In the genomic region with DNA sequence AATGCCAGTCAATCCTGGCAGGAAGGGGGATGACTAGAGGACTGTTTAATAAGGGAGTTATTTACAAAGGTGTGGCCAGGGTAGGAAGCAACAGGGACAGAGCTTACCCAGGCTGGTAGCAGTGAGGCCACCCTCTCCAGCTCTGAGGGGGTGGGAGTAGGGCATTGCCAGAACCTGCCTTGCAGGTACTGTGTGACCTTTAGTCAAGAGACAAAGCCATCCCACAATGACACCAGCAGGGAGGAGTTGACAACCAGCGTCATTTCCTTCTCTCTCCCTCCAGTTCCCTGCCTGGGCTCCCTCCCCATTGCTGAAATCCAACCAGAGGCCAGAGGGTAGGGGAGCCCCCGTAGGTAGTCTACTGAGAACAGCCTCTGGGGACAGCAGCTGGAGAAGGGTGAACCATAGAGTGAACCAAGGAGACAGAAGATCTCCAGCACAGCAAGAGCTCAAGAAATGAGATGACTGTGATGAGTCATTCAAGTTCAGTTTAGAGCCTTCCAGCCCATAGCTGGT, we compare ENCODE assay signal across 9 cellular contexts. TPM values are rescaled to one million over a fixed set of nuclear protein-coding genes. Genes with fewer than 3 reads are reported as not detected.
DNase-seq lines count a peak whose midpoint lies in the region; ATAC-seq and TF ChIP-seq lines count a peak whose summit lies in the region.
"Had no signal": no experiment of that assay in that cellular context is flagged by ENCODE, and none has a peak within 500 bp of the region (broad histone marks: within the 10 kb centered on the region; RNA-seq: fewer than 3 reads in every experiment).

No MANE protein-coding gene starts in this region.

- H3F3A ChIP-seq in SK-N-SH (replicated peaks; ENCODE audit: insufficient read depth): no peaks in the 10 kb centered on the region

- no peak for TF ChIP-seq EP300 in SK-N-SH (IDR thresholded peaks at IDR 0.05; ENCODE audit: borderline replicate concordance in 1 of 2, low read depth in 1 of 2, low read length in 1 of 2)
- no peak for TF ChIP-seq EP300 in tibial nerve (IDR thresholded peaks at IDR 0.05)

- H3K9ac ChIP-seq in SK-N-SH: no peak overlapping the region

- H3K4me3 ChIP-seq in CD4-positive, CD25-positive, alpha-beta regulatory T cell (ENCODE audit: low read depth, low read length): no peak overlapping the region
- H3K4me3 ChIP-seq in SK-N-SH (ENCODE audit: low read depth in 2 of 2, low read length in 1 of 2) (no peak overlapping the region), tibial nerve (no peak overlapping the region), OCI-LY7 (ENCODE audit: low read depth, low read length, poor library complexity, severe bottlenecking) (no peak overlapping the region)

- peaks cover 4% of the 10 kb centered on the region for H3K27me3 Mint-ChIP-seq in CD4-positive, CD25-positive, alpha-beta regulatory T cell
- H3K27me3 Mint-ChIP-seq in central memory CD8-positive, alpha-beta T cell: peaks cover 12% of the 10 kb centered on the region

- peak; percentile 20 to 29 for ATAC-seq in CD4-positive, CD25-positive, alpha-beta regulatory T cell (ENCODE audit: low read depth in 2 of 2)
- ATAC-seq in GM19025 (IDR thresholded peaks at IDR 0.05; ENCODE audit: low read depth, unreplicated experiment) (peak; percentile 80), HG03354 (IDR thresholded peaks at IDR 0.05; ENCODE audit: poor library complexity, severe bottlenecking, unreplicated experiment) (peak; percentile 62)
- peak; percentile 30 for ATAC-seq in central memory CD8-positive, alpha-beta T cell (replicated peaks; ENCODE audit: extremely low read depth, poor library complexity, severe bottlenecking)

- BruUV-seq in OCI-LY7 (replicated peaks; lab: Mats Ljungman, UMichigan): no TSS peak

- no peak overlapping the region for H3K4me3 Mint-ChIP-seq in CD4-positive, CD25-positive, alpha-beta regulatory T cell
- H3K4me3 Mint-ChIP-seq in central memory CD8-positive, alpha-beta T cell: no peak overlapping the region

- CTCF ChIA-PET in SK-N-SH (lab: Yijun Ruan, JAX): interaction anchor here (1.3 kb wide), 1 partner anchor 101 kb away, joined by 4 read pairs; no protein-coding TSS in a partner anchor
- CTCF ChIA-PET in OCI-LY7 (lab: Charles Lee; ENCODE audit: unreplicated experiment): no interaction called here

- H3K79me2 ChIP-seq in SK-N-SH (ENCODE audit: insufficient read depth) (no peaks in the 10 kb centered on the region), OCI-LY7 (ENCODE audit: insufficient read depth, low read depth, low read length) (no peaks in the 10 kb centered on the region)

- POLR2A ChIA-PET in SK-N-SH (lab: Yijun Ruan, JAX): no interaction called here
- POLR2A ChIA-PET in OCI-LY7 (lab: Charles Lee): no interaction called here

- peaks cover 0 to 13% (median 3%) of the 10 kb centered on the region in 7 donors for H3K9me3 Mint-ChIP-seq in CD4-positive, CD25-positive, alpha-beta regulatory T cell
- peaks cover 6% of the 10 kb centered on the region for H3K9me3 Mint-ChIP-seq in central memory CD8-positive, alpha-beta T cell

- intact Hi-C loops in OCI-LY7 (cut with micrococcal nuclease; ENCODE audit: unreplicated experiment): no loop called here

- peaks cover 41% of the 10 kb centered on the region for H3K4me1 ChIP-seq in CD4-positive, CD25-positive, alpha-beta regulatory T cell (ENCODE audit: control insufficient read depth, insufficient read depth, low read length, poor library complexity, severe bottlenecking)
- H3K4me1 ChIP-seq in SK-N-SH (ENCODE audit: control insufficient read depth in 1 of 2, insufficient read depth in 2 of 2, low read depth in 1 of 2, low read length in 1 of 2): no peaks in the 10 kb centered on the region
- H3K4me1 ChIP-seq in tibial nerve: peaks cover 0 to 9% (median 2%) of the 10 kb centered on the region in 4 donors
- H3K4me1 ChIP-seq in OCI-LY7 (ENCODE audit: insufficient read depth, low read length, poor library complexity, severe bottlenecking): peaks cover 4% of the 10 kb centered on the region

- H3K36me3 ChIP-seq in CD4-positive, CD25-positive, alpha-beta regulatory T cell (ENCODE audit: control insufficient read depth, insufficient read depth, low read length): no peaks in the 10 kb centered on the region
- no peaks in the 10 kb centered on the region for H3K36me3 ChIP-seq in SK-N-SH (replicated peaks in 1 of 2; ENCODE audit: control insufficient read depth in 1 of 2, insufficient read depth in 2 of 2, low read length in 1 of 2)
- H3K36me3 ChIP-seq in tibial nerve: no peaks in the 10 kb centered on the region
- H3K36me3 ChIP-seq in OCI-LY7 (ENCODE audit: insufficient read depth, low read length): no peaks in the 10 kb centered on the region

- H3K27ac Mint-ChIP-seq in CD4-positive, CD25-positive, alpha-beta regulatory T cell: peak overlapping the region in 2 of 3 donors; percentile 19 to 49
- H3K27ac Mint-ChIP-seq in central memory CD8-positive, alpha-beta T cell (ENCODE audit: low read depth): no peak overlapping the region

- no peaks in the 10 kb centered on the region for H3K36me3 Mint-ChIP-seq in CD4-positive, CD25-positive, alpha-beta regulatory T cell
- peaks cover 1% of the 10 kb centered on the region for H3K36me3 Mint-ChIP-seq in central memory CD8-positive, alpha-beta T cell (ENCODE audit: insufficient read depth)

- peaks cover 12 to 57% (median 29%) of the 10 kb centered on the region in 4 donors for H3K4me1 Mint-ChIP-seq in CD4-positive, CD25-positive, alpha-beta regulatory T cell
- H3K4me1 Mint-ChIP-seq in central memory CD8-positive, alpha-beta T cell: peaks cover 22% of the 10 kb centered on the region

- H2AFZ ChIP-seq in SK-N-SH (ENCODE audit: low read depth) (no peak overlapping the region), OCI-LY7 (ENCODE audit: low read length) (no peak overlapping the region)

- TF ChIP-seq CTCF in SK-N-SH (IDR thresholded peaks at IDR 0.05) (no peak), tibial nerve (IDR thresholded peaks at IDR 0.05) (no peak), OCI-LY7 (conservative IDR thresholded peaks at IDR 0.05; ENCODE audit: low read length) (no peak)

- no peak for TF ChIP-seq RAD21 in SK-N-SH (IDR thresholded peaks at IDR 0.05; ENCODE audit: low read length)

- H3K27ac ChIP-seq in CD4-positive, CD25-positive, alpha-beta regulatory T cell (ENCODE audit: insufficient read depth, low read length, poor library complexity, severe bottlenecking): no peak overlapping the region
- H3K27ac ChIP-seq in SK-N-SH (ENCODE audit: low read depth in 2 of 2, low read length in 1 of 2) (no peak overlapping the region), tibial nerve (no peak overlapping the region), OCI-LY7 (ENCODE audit: low read depth, low read length, poor library complexity, severe bottlenecking) (no peak overlapping the region)
- H3K27ac ChIP-seq: RWPE1 had no signal

- no peaks in the 10 kb centered on the region for H4K20me1 ChIP-seq in SK-N-SH (ENCODE audit: insufficient read depth)
- no peaks in the 10 kb centered on the region for H4K20me1 ChIP-seq in OCI-LY7 (ENCODE audit: insufficient read depth, low read length)

- TF ChIP-seq POLR2A in tibial nerve (IDR thresholded peaks at IDR 0.05): no peak

- peaks cover 7 to 11% of the 10 kb centered on the region in 2 experiments for H3K9me3 ChIP-seq in CD4-positive, CD25-positive, alpha-beta regulatory T cell (ENCODE audit: control insufficient read depth in 2 of 2, low read length in 2 of 2)
- H3K9me3 ChIP-seq in SK-N-SH (no peaks in the 10 kb centered on the region), tibial nerve (peaks cover 0 to 11% (median 0%) of the 10 kb centered on the region in 4 donors), OCI-LY7 (ENCODE audit: low read length) (0 out of 2 replicates have a peak, but pooled peaks cover 8% of the 10 kb centered on the region)

- WGBS in SK-N-SH (ENCODE audit: low lambda C conversion rate): 38% methylated on average over 1 of the region's 2 CpGs
- WGBS in tibial nerve, 2 donors: 43 to 57% methylated on average over 2 of the region's 2 CpGs

- H3K27me3 ChIP-seq in CD4-positive, CD25-positive, alpha-beta regulatory T cell (ENCODE audit: control insufficient read depth, insufficient read depth, low read length): no peaks in the 10 kb centered on the region
- H3K27me3 ChIP-seq in SK-N-SH (ENCODE audit: insufficient read depth): no peaks in the 10 kb centered on the region
- no peaks in the 10 kb centered on the region for H3K27me3 ChIP-seq in tibial nerve

- peak in 1 of 3 donors; percentile 34 for DNase-seq in CD4-positive, CD25-positive, alpha-beta regulatory T cell
- no peak for DNase-seq in central memory CD8-positive, alpha-beta T cell (ENCODE audit: low spot score in 2 of 2)
- DNase-seq in SK-N-SH (no peak), tibial nerve (ENCODE audit: low spot score in 2 of 2) (no peak), OCI-LY7 (ENCODE audit: low spot score) (no peak), NCI-H345 (lab: John Stamatoyannopoulos, UW) (no peak)

- H3K9me2 ChIP-seq in SK-N-SH: no peaks in the 10 kb centered on the region
- no peaks in the 10 kb centered on the region for H3K9me2 ChIP-seq in OCI-LY7 (ENCODE audit: insufficient read depth, low read length)

- H3K4me2 ChIP-seq in SK-N-SH (no peak overlapping the region), OCI-LY7 (ENCODE audit: low read length) (no peak overlapping the region)

TF ChIP-seq in SK-N-SH, 30 proteins besides CTCF, POLR2A, EP300 and RAD21 (continues in another document):
- TF ChIP-seq FOXM1 (IDR thresholded peaks at IDR 0.05; ENCODE audit: low read depth) (no peak), GATA2 (CRISPR knock-in tag; IDR thresholded peaks at IDR 0.05) (no peak), EZH2phosphoT487 (IDR thresholded peaks at IDR 0.05; ENCODE audit: borderline replicate concordance, low read depth) (no peak), FOSL2 (IDR thresholded peaks at IDR 0.05; ENCODE audit: borderline replicate concordance, low read depth) (no peak), NFIC (IDR thresholded peaks at IDR 0.05; ENCODE audit: borderline replicate concordance) (no peak), MEF2A (IDR thresholded peaks at IDR 0.05; ENCODE audit: borderline replicate concordance, low read depth) (no peak), RFX5 (IDR thresholded peaks at IDR 0.05; ENCODE audit: low read length) (no peak), YY1 (IDR thresholded peaks at IDR 0.05; ENCODE audit: low read depth) (no peak), RCOR1 (IDR thresholded peaks at IDR 0.05; ENCODE audit: low read length) (no peak), JUND (IDR thresholded peaks at IDR 0.05) (no peak), MAX (IDR thresholded peaks at IDR 0.05; ENCODE audit: low read depth) (no peak)

RNA-seq across cellular contexts. Expression of gene SPATA13, which starts 33.3 kb away (rescaled TPM):
- total RNA-seq in CD4-positive, CD25-positive, alpha-beta regulatory T cell: 115 TPM
- 100 to 1,000 TPM in 1 of 4 donors, 10 to 100 TPM in 3; 80.9 to 106 (median 87.3) TPM for polyA plus RNA-seq in CD4-positive, CD25-positive, alpha-beta regulatory T cell
- 4.3 and 4.7 TPM in 2 replicates for polyA plus RNA-seq in SK-N-SH (2012; rRNA removed)
- polyA plus RNA-seq in SK-N-SH (2012; cell fraction: cytosol; rRNA removed): 2.5 and 2.8 TPM in 2 replicates
- polyA plus RNA-seq in SK-N-SH (2012; cell fraction: nucleus; rRNA removed): 16.5 and 18.3 TPM in 2 replicates
- total RNA-seq in tibial nerve (10 to 100 TPM; 35.0 to 96.0 (median 51.7) TPM), OCI-LY7 (2022) (32.0 and 32.4 TPM in 2 replicates)
- total RNA-seq in OCI-LY7 (2014; rRNA removed; shearing (Covaris generic)): 3.8 and 6.6 TPM in 2 replicates

Comparison
In these comparisons a context has a peak if more than half of its experiments do, and no peak if none do; other contexts are left out.
1. ATAC-seq: peak in every context shown above with its lines; median percentile 80 in GM19025; 62 in HG03354; 30 in central memory CD8-positive, alpha-beta T cell; 24 in CD4-positive, CD25-positive, alpha-beta regulatory T cell.